11 cellular contexts compared by ENCODE assay signal in the genomic region with DNA sequence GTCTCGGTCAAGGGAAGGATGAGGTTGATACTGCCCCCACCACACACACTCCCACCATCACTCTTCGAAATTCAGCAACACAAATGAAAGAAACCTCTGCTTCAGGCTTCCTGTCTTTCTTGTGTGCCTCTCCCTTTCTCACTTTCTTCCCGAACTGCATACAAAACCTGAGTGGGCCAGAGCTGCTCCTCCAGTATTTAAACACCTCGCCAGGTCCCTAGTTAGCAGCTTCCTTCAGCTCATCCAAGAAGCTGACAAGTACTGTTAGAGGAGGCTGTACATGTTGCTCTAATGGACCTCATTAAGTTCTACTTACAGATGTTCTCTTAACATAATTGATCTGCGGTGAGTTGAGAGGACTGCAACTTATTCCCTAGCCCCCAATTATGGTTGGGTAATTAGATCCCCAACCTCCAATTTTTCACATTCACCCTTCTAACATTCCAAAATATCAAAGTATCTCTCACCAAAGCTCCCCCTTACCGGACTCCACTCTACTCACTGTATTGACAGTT. TPM values are rescaled to one million over a fixed set of nuclear protein-coding genes. Genes with fewer than 3 reads are reported as not detected.
DNase-seq lines count a peak whose midpoint lies in the region; ATAC-seq and TF ChIP-seq lines count a peak whose summit lies in the region.
"Had no signal": no experiment of that assay in that cellular context is flagged by ENCODE, and none has a peak within 500 bp of the region (broad histone marks: within the 10 kb centered on the region; RNA-seq: fewer than 3 reads in every experiment).

No MANE protein-coding gene starts in this region.

- DNase-seq in GM23338 (ENCODE audit: low spot score) = no peak
- DNase-seq in NCI-H748 (lab: John Stamatoyannopoulos, UW; ENCODE audit: unreplicated experiment) = peak; percentile 57
- DNase-seq in spleen = no peak
- no peak for DNase-seq in activated CD4-positive, alpha-beta T cell treated with anti-CD3 and anti-CD28 coated beads, Interleukin-2, amount 50 U/mL, for 48 hours
- DNase-seq in suprapubic skin (ENCODE audit: low spot score in 2 of 2) = no peak
- DNase-seq: CD4-positive, alpha-beta T cell; natural killer cell; NCI-H187 had no signal

- ATAC-seq in GM23338 (no peak), HG02678 (IDR thresholded peaks at IDR 0.05; ENCODE audit: unreplicated experiment) (no peak)
- ATAC-seq: natural killer cell had no signal

- TF ChIP-seq EP300 in suprapubic skin (IDR thresholded peaks at IDR 0.05) = no peak

- no peaks in the 10 kb centered on the region for H3K79me2 ChIP-seq in GM23338 (replicated peaks; ENCODE audit: insufficient read depth)

- H3K4me1 Mint-ChIP-seq in GM23338 = peaks cover 67% of the 10 kb centered on the region
- H3K4me1 Mint-ChIP-seq: natural killer cell had no signal

- H3K27ac ChIP-seq in GM23338 (ENCODE audit: low read depth) (no peak overlapping the region), iPS-20b (ENCODE audit: low read length) (no peak overlapping the region), stomach smooth muscle (ENCODE audit: low read length) (peak overlapping the region; percentile 81), spleen (no peak overlapping the region), suprapubic skin (no peak overlapping the region)

- no peaks in the 10 kb centered on the region for H4K20me1 ChIP-seq in GM23338 (replicated peaks; ENCODE audit: insufficient read depth)

- peak overlapping the region; percentile 85 for H3K4me3 ChIP-seq in GM23338
- peak overlapping the region; percentile 56; the same call in 1 of the 2 replicates for H3K4me3 ChIP-seq in iPS-20b (ENCODE audit: low read length)
- peak overlapping the region in 1 of 2 donors; percentile 85 for H3K4me3 ChIP-seq in stomach smooth muscle (ENCODE audit: low read length in 2 of 2)
- no peak overlapping the region for H3K4me3 ChIP-seq in spleen
- no peak overlapping the region for H3K4me3 ChIP-seq in suprapubic skin

- H3K4me1 ChIP-seq in GM23338 (ENCODE audit: insufficient read depth) = peaks cover 62% of the 10 kb centered on the region
- peaks cover 59% of the 10 kb centered on the region for H3K4me1 ChIP-seq in iPS-20b (ENCODE audit: insufficient read depth, low read length)
- no peaks in the 10 kb centered on the region for H3K4me1 ChIP-seq in stomach smooth muscle (ENCODE audit: control insufficient read depth, insufficient read depth, low read length)
- peaks cover 0 to 16% (median 9%) of the 10 kb centered on the region in 6 donors for H3K4me1 ChIP-seq in spleen
- H3K4me1 ChIP-seq in suprapubic skin = peaks cover 25% of the 10 kb centered on the region

- no peaks in the 10 kb centered on the region for H3K9me3 ChIP-seq in iPS-20b (ENCODE audit: insufficient read depth, low read depth, low read length)
- no peaks in the 10 kb centered on the region for H3K9me3 ChIP-seq in stomach smooth muscle (ENCODE audit: control insufficient read depth in 2 of 2, low read length in 2 of 2)
- no peaks in the 10 kb centered on the region for H3K9me3 ChIP-seq in spleen
- no peaks in the 10 kb centered on the region for H3K9me3 ChIP-seq in suprapubic skin

- H3K36me3 ChIP-seq in GM23338 (ENCODE audit: insufficient read depth) = no peaks in the 10 kb centered on the region
- no peaks in the 10 kb centered on the region for H3K36me3 ChIP-seq in iPS-20b (ENCODE audit: insufficient read depth, low read depth, low read length)
- no peaks in the 10 kb centered on the region for H3K36me3 ChIP-seq in stomach smooth muscle (ENCODE audit: control insufficient read depth in 2 of 2, insufficient read depth in 2 of 2, low read length in 2 of 2)
- H3K36me3 ChIP-seq in spleen = no peaks in the 10 kb centered on the region
- no peaks in the 10 kb centered on the region for H3K36me3 ChIP-seq in suprapubic skin

- no peaks in the 10 kb centered on the region; the same call in 1 of the 2 replicates for H3F3A ChIP-seq in GM23338 (replicated peaks; ENCODE audit: low read depth)

- intact Hi-C loops in spleen (cut with DNase I; ENCODE audit: low total_unique reads) = no loop called here

- H3K9ac ChIP-seq in iPS-20b (ENCODE audit: low read depth, low read length) = peak overlapping the region; percentile 28; the same call in 1 of the 2 replicates
- peak overlapping the region; percentile 10 to 74 for H3K9ac ChIP-seq in stomach smooth muscle (ENCODE audit: low read length in 2 of 2)

- TF ChIP-seq POLR2A in spleen (IDR thresholded peaks at IDR 0.05) = no peak
- no peak for TF ChIP-seq POLR2A in suprapubic skin (IDR thresholded peaks at IDR 0.05)

- peaks cover 20% of the 10 kb centered on the region for H3K27me3 Mint-ChIP-seq in GM23338 (ENCODE audit: insufficient read depth, low read depth, poor library complexity)

- H3K9me2 ChIP-seq in GM23338 (ENCODE audit: insufficient read depth) = no peaks in the 10 kb centered on the region; the same call in 1 of the 2 replicates

- no peak for TF ChIP-seq CTCF in GM23338 (conservative IDR thresholded peaks at IDR 0.05; ENCODE audit: low read depth in 2 of 2)
- no peak for TF ChIP-seq CTCF in spleen (IDR thresholded peaks at IDR 0.05 in 8 of 11, conservative IDR thresholded peaks at IDR 0.05 in 3 of 11)
- no peak for TF ChIP-seq CTCF in suprapubic skin (IDR thresholded peaks at IDR 0.05)

- peak overlapping the region; percentile 65 for H3K4me3 Mint-ChIP-seq in GM23338
- H3K4me3 Mint-ChIP-seq: CD4-positive, alpha-beta T cell; natural killer cell had no signal

- H2AFZ ChIP-seq in GM23338 = no peak overlapping the region

- H3K27ac Mint-ChIP-seq in GM23338 = no peak overlapping the region; the same call in 1 of the 2 replicates
- H3K27ac Mint-ChIP-seq: CD4-positive, alpha-beta T cell; natural killer cell had no signal

- H3K27me3 ChIP-seq in GM23338 (ENCODE audit: insufficient read depth) (peaks cover 46% of the 10 kb centered on the region), iPS-20b (ENCODE audit: insufficient read depth, low read length) (peaks cover 57% of the 10 kb centered on the region), stomach smooth muscle (ENCODE audit: control insufficient read depth in 1 of 2, insufficient read depth in 2 of 2, low read length in 2 of 2) (peaks cover 0 to 2% of the 10 kb centered on the region in 2 donors), spleen (replicated peaks in 1 of 7) (peaks cover 0 to 64% (median 28%) of the 10 kb centered on the region in 7 donors), suprapubic skin (peaks cover 21% of the 10 kb centered on the region)

- no peaks in the 10 kb centered on the region for H3K36me3 Mint-ChIP-seq in GM23338 (ENCODE audit: low read depth)

- no peaks in the 10 kb centered on the region for H3K9me3 Mint-ChIP-seq in GM23338
- H3K9me3 Mint-ChIP-seq: CD4-positive, alpha-beta T cell had no signal

- peak overlapping the region; percentile 97 for H3K4me2 ChIP-seq in GM23338

- 14 to 24% (median 15%) methylated on average over 6 of the region's 6 CpGs for WGBS in spleen, 5 donors
- WGBS in suprapubic skin = 25% methylated on average over 6 of the region's 6 CpGs

TF ChIP-seq in GM23338, 12 proteins besides CTCF, POLR2A, EP300 and RAD21 (continues in another document):
- no peak for TF ChIP-seq JUNB (IDR thresholded peaks at IDR 0.05; ENCODE audit: unreplicated experiment)
- TF ChIP-seq, protein P1, sequence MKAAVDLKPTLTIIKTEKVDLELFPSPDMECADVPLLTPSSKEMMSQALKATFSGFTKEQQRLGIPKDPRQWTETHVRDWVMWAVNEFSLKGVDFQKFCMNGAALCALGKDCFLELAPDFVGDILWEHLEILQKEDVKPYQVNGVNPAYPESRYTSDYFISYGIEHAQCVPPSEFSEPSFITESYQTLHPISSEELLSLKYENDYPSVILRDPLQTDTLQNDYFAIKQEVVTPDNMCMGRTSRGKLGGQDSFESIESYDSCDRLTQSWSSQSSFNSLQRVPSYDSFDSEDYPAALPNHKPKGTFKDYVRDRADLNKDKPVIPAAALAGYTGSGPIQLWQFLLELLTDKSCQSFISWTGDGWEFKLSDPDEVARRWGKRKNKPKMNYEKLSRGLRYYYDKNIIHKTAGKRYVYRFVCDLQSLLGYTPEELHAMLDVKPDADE (IDR thresholded peaks at IDR 0.05) = no peak
- TF ChIP-seq NANOG (IDR thresholded peaks at IDR 0.05; ENCODE audit: borderline replicate concordance) = no peak
- TF ChIP-seq POLR2AphosphoS5 (IDR thresholded peaks at IDR 0.05; ENCODE audit: low read depth) = no peak
- TF ChIP-seq EZH2phosphoT487 (IDR thresholded peaks at IDR 0.05; ENCODE audit: unreplicated experiment) = no peak
- TF ChIP-seq STAT1 (IDR thresholded peaks at IDR 0.05; ENCODE audit: unreplicated experiment) = no peak
- no peak for TF ChIP-seq ZNF114 (CRISPR knock-in tag; IDR thresholded peaks at IDR 0.05)
- TF ChIP-seq CREB1 (CRISPR knock-in tag; IDR thresholded peaks at IDR 0.05; ENCODE audit: low read depth) = no peak
- no peak for TF ChIP-seq EZH2 (IDR thresholded peaks at IDR 0.05; ENCODE audit: low read depth, unreplicated experiment)
- TF ChIP-seq, protein P2, sequence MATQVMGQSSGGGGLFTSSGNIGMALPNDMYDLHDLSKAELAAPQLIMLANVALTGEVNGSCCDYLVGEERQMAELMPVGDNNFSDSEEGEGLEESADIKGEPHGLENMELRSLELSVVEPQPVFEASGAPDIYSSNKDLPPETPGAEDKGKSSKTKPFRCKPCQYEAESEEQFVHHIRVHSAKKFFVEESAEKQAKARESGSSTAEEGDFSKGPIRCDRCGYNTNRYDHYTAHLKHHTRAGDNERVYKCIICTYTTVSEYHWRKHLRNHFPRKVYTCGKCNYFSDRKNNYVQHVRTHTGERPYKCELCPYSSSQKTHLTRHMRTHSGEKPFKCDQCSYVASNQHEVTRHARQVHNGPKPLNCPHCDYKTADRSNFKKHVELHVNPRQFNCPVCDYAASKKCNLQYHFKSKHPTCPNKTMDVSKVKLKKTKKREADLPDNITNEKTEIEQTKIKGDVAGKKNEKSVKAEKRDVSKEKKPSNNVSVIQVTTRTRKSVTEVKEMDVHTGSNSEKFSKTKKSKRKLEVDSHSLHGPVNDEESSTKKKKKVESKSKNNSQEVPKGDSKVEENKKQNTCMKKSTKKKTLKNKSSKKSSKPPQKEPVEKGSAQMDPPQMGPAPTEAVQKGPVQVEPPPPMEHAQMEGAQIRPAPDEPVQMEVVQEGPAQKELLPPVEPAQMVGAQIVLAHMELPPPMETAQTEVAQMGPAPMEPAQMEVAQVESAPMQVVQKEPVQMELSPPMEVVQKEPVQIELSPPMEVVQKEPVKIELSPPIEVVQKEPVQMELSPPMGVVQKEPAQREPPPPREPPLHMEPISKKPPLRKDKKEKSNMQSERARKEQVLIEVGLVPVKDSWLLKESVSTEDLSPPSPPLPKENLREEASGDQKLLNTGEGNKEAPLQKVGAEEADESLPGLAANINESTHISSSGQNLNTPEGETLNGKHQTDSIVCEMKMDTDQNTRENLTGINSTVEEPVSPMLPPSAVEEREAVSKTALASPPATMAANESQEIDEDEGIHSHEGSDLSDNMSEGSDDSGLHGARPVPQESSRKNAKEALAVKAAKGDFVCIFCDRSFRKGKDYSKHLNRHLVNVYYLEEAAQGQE (IDR thresholded peaks at IDR 0.05; ENCODE audit: unreplicated experiment) = no peak

RNA-seq across cellular contexts. Expression of a gene that starts 4.1 kb away (rescaled TPM):
- 15.1 and 15.2 TPM in 2 replicates for total RNA-seq in GM23338 (2014; rRNA removed; shearing (Covaris generic))
- 5.8 and 7.9 TPM in 2 replicates for polyA plus RNA-seq in GM23338 (2016; fragmentation: Nextera tagmentation; extraction: Ambion mirVana)
- 1 to 10 TPM in 2 of 7 donors, under 1 TPM in 4, not detected in 1; 0.13 to 2.5 (median 0.51) TPM for total RNA-seq in spleen
- under 1 TPM; 0.07 to 0.48 (median 0.08) TPM for polyA plus RNA-seq in spleen
- 1 to 10 TPM; 1.2 to 8.2 (median 3.8) TPM for total RNA-seq in suprapubic skin
- total RNA-seq: CD4-positive, alpha-beta T cell; natural killer cell had no signal

Comparison
In these comparisons a context has a peak if more than half of its experiments do, and no peak if none do; other contexts are left out.
1. H3K4me3 ChIP-seq: peak in GM23338 (single experiment) and iPS-20b (single experiment); none in spleen (0 of 8) and suprapubic skin (single experiment).